In the genomic region with DNA sequence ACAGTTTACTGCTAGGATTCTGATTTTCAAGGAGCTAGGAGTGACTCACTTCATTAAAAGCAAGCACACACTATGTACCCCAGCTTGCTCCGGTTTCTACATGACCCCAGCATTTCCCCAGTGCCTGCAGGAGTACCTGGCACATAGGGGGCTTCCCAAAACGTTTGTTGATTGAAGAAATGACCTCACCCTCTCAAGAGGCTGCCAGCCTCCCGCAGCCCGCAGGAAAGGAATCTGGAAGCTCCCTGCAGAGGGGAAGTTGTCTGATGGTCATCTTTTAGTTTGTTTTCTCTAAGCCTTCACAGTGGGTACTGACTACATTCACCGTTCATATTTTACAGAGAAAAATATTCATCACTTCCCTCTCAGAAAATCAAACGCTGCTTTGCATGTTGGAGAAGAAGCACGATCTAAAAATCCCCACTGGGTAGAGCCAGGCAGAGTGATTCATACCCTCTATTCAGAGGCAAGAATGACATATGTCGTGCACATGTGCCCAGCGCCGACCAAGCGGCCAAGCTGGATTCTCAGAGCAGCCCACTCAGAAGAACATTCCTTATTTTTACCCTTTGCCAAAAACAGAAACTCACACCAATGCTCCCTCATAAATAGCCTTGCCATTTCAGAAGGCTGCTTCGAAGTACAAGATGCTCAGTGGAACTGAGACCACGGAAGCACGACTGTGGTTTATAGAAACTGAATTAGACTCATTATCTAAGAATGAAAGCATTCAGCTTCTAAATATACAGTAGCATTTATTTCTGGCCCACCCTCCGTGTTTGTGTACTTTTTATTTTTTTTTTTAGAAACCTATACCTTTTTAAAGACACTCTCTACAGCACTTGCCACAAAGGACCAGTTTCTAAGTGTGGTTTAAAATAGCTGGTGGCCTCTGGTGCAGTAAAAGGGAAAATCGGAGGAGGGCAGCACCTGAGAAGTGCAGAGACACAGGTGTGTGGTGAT, we compare ENCODE assay signal across 8 cellular contexts.
DNase-seq lines count a peak whose midpoint lies in the region; ATAC-seq and TF ChIP-seq lines count a peak whose summit lies in the region.
"Had no signal": no experiment of that assay in that cellular context is flagged by ENCODE, and none has a peak within 500 bp of the region (broad histone marks: within the 10 kb centered on the region; RNA-seq: fewer than 3 reads in every experiment).

No MANE protein-coding gene starts in this region.

- no peak overlapping the region for H3K9ac ChIP-seq in subcutaneous abdominal adipose tissue (ENCODE audit: low read length in 5 of 5)

- H3K4me1 Mint-ChIP-seq in brain: peaks cover 48% of the 10 kb centered on the region
- no peaks in the 10 kb centered on the region for H3K4me1 Mint-ChIP-seq in activated CD4-positive, alpha-beta memory T cell treated with anti-CD3 and anti-CD28 coated beads, Interleukin-2, amount 10 ng/mL, durations not matched to agents 7 days and 5 days

- H3K27me3 Mint-ChIP-seq in brain: peaks cover 14% of the 10 kb centered on the region
- H3K27me3 Mint-ChIP-seq in activated CD4-positive, alpha-beta memory T cell treated with anti-CD3 and anti-CD28 coated beads, Interleukin-2, amount 10 ng/mL, durations not matched to agents 7 days and 5 days: no peaks in the 10 kb centered on the region

- peaks cover 0 to 3% (median 0%) of the 10 kb centered on the region in 5 donors for H3K27me3 ChIP-seq in subcutaneous abdominal adipose tissue (ENCODE audit: control insufficient read depth in 5 of 5, insufficient read depth in 4 of 5, low read length in 5 of 5)

- no peaks in the 10 kb centered on the region for H3K36me3 ChIP-seq in subcutaneous abdominal adipose tissue (ENCODE audit: control insufficient read depth in 5 of 5, insufficient read depth in 5 of 5, low read length in 5 of 5)

- CTCF ChIA-PET in activated CD4-positive, alpha-beta memory T cell treated with anti-CD3 and anti-CD28 coated beads, Interleukin-2, amount 10 ng/mL, durations not matched to agents 7 days and 5 days (lab: Charles Lee): no interaction called here

- H3K9me3 Mint-ChIP-seq in brain: peaks cover 5 to 24% (median 16%) of the 10 kb centered on the region in 5 experiments
- H3K9me3 Mint-ChIP-seq in activated CD4-positive, alpha-beta memory T cell treated with anti-CD3 and anti-CD28 coated beads, Interleukin-2, amount 10 ng/mL, durations not matched to agents 7 days and 5 days: no peaks in the 10 kb centered on the region

- H3K36me3 Mint-ChIP-seq in brain: no peaks in the 10 kb centered on the region
- no peaks in the 10 kb centered on the region for H3K36me3 Mint-ChIP-seq in activated CD4-positive, alpha-beta memory T cell treated with anti-CD3 and anti-CD28 coated beads, Interleukin-2, amount 10 ng/mL, durations not matched to agents 7 days and 5 days (ENCODE audit: low read depth)

- DNase-seq in NCI-H2227 treated with DMSO at 0.1 percent for 48 hours (lab: John Stamatoyannopoulos, UW) (no peak), left colon (no peak)
- DNase-seq in activated CD4-positive, alpha-beta memory T cell treated with anti-CD3 and anti-CD28 coated beads, Interleukin-2, amount 10 ng/mL, durations not matched to agents 7 days and 5 days: no peak
- DNase-seq: activated naive CD4-positive, alpha-beta T cell had no signal

- peaks cover 0 to 14% (median 6%) of the 10 kb centered on the region in 5 donors for H3K4me1 ChIP-seq in subcutaneous abdominal adipose tissue (ENCODE audit: control insufficient read depth in 5 of 5, insufficient read depth in 5 of 5, low read length in 5 of 5)

- peak overlapping the region; percentile 8 to 77 (median 76) for H3K27ac Mint-ChIP-seq in brain
- H3K27ac Mint-ChIP-seq in activated CD4-positive, alpha-beta memory T cell treated with anti-CD3 and anti-CD28 coated beads, Interleukin-2, amount 10 ng/mL, durations not matched to agents 7 days and 5 days: no peak overlapping the region

- ATAC-seq in GM18867 (IDR thresholded peaks at IDR 0.05; ENCODE audit: unreplicated experiment) (peak; percentile 64), HG02885 (IDR thresholded peaks at IDR 0.05; ENCODE audit: poor library complexity, unreplicated experiment) (peak; percentile 79), left colon (no peak)

- H3K27ac ChIP-seq in subcutaneous abdominal adipose tissue (ENCODE audit: low read depth, low read length): peak overlapping the region; percentile 30

- no peak for TF ChIP-seq CTCF in brain (conservative IDR thresholded peaks at IDR 0.05)

- no peak overlapping the region for H3K4me3 ChIP-seq in subcutaneous abdominal adipose tissue (ENCODE audit: low read depth in 1 of 5, low read length in 5 of 5)

- POLR2A ChIA-PET in activated CD4-positive, alpha-beta memory T cell treated with anti-CD3 and anti-CD28 coated beads, Interleukin-2, amount 10 ng/mL, durations not matched to agents 7 days and 5 days (lab: Charles Lee): no interaction called here

- intact Hi-C loops in left colon (cut with DNase I, micrococcal nuclease): no loop called here

- peaks cover 0 to 9% (median 5%) of the 10 kb centered on the region in 5 donors for H3K9me3 ChIP-seq in subcutaneous abdominal adipose tissue (ENCODE audit: control insufficient read depth in 5 of 5, low read length in 5 of 5)

- peak overlapping the region in 2 of 5 experiments; percentile 8 to 31 for H3K4me3 Mint-ChIP-seq in brain
- H3K4me3 Mint-ChIP-seq in activated CD4-positive, alpha-beta memory T cell treated with anti-CD3 and anti-CD28 coated beads, Interleukin-2, amount 10 ng/mL, durations not matched to agents 7 days and 5 days: no peak overlapping the region
